28 cellular contexts compared by ENCODE assay signal in genomic region chr20:3714092-3714491, GRCh38. TPM values are rescaled to one million over a fixed set of nuclear protein-coding genes. Genes with fewer than 3 reads are reported as not detected.
DNase-seq lines count a peak whose midpoint lies in the region; ATAC-seq, FAIRE-seq and TF ChIP-seq lines count a peak whose summit lies in the region.
"Had no signal": no experiment of that assay in that cellular context is flagged by ENCODE, and none has a peak within 500 bp of the region (broad histone marks: within the 10 kb centered on the region; RNA-seq: fewer than 3 reads in every experiment).

No MANE protein-coding gene starts in this region.

- 32% methylated on average over 3 of the region's 4 CpGs for WGBS in K562 (ENCODE audit: insufficient coverage, low coverage, missing lambda C conversion rate)

- POLR2A ChIA-PET in K562 (lab: Yijun Ruan, JAX), result no interaction called here

- in situ Hi-C loops in K562 (cut with MboI), result loop anchor here (5.0 kb wide), 1 partner anchor 152 kb away; no protein-coding TSS in a partner anchor

- no peak for TF ChIP-seq EP300 in K562 (IDR thresholded peaks at IDR 0.05; ENCODE audit: low read length)

- ATAC-seq in Right ventricle myocardium inferior (peak; percentile 40), K562 (no peak), lower lobe of right lung (peak; percentile 36 to 77), upper lobe of right lung (peak; percentile 73), GM21526 (IDR thresholded peaks at IDR 0.05; ENCODE audit: low FRiP score, unreplicated experiment) (no peak)
- ATAC-seq: body of pancreas, foreskin keratinocyte, PC-3 had no signal

- H3K36me3 ChIP-seq in K562 (ENCODE audit: control insufficient read depth, insufficient read depth, low read length), result no peaks in the 10 kb centered on the region
- no peaks in the 10 kb centered on the region for H3K36me3 ChIP-seq in lower lobe of right lung
- H3K36me3 ChIP-seq in upper lobe of right lung, result no peaks in the 10 kb centered on the region
- H3K36me3 ChIP-seq: BE2C had no signal

- H4K20me1 ChIP-seq in K562 (replicated peaks; ENCODE audit: control insufficient read depth, insufficient read depth, low read length), result no peaks in the 10 kb centered on the region

- DNase-seq in Right ventricle myocardium inferior (ENCODE audit: missing footprints) (peak; percentile 66), cardiac septum (ENCODE audit: low spot score) (no peak), K562 (ENCODE audit: extremely low read depth in 1 of 4, low spot score in 3 of 4) (no peak), lower lobe of right lung (peak; percentile 49), upper lobe of right lung (no peak), DMS79 treated with DMSO at 0.1 percent for 48 hours (lab: John Stamatoyannopoulos, UW) (no peak), NCI-H128 (lab: John Stamatoyannopoulos, UW; ENCODE audit: unreplicated experiment) (no peak)
- DNase-seq: activated B cell treated with CpG ODN at 0.5 μM for 24 hours; activated CD4-positive, alpha-beta T cell treated with anti-CD3 and anti-CD28 coated beads, Interleukin-2, amount 50 U/mL, for 48 hours; activated effector memory CD4-positive, alpha-beta T cell treated with Interleukin-2 at 50 U/mL for 16 hours; BE2C; Calu3; effector memory CD4-positive, alpha-beta T cell; foreskin keratinocyte; GOT3; mammary epithelial cell; NCI-H1436 treated with DMSO at 0.1 percent for 48 hours; NCI-H774; PC-3; SIG-M5; T-helper 2 cell; trophoblast cell had no signal

- H3K9me3 ChIP-seq in K562 (replicated peaks; ENCODE audit: control insufficient read depth, insufficient read depth, low read depth, low read length) (no peaks in the 10 kb centered on the region), lower lobe of right lung (no peaks in the 10 kb centered on the region), upper lobe of right lung (no peaks in the 10 kb centered on the region)
- H3K9me3 ChIP-seq: BE2C, body of pancreas had no signal

- H3K9ac ChIP-seq in K562 (ENCODE audit: insufficient read depth in 1 of 2, low read depth in 2 of 2, low read length in 2 of 2), result no peak overlapping the region

- no TSS peak for BruUV-seq in K562 (replicated peaks; lab: Mats Ljungman, UMichigan)

- no peak overlapping the region for H2AFZ ChIP-seq in K562 (ENCODE audit: low read depth, low read length)

- no peak for TF ChIP-seq POLR2A in K562 (conservative IDR thresholded peaks at IDR 0.05)

- H3K4me1 ChIP-seq in K562 (replicated peaks in 1 of 2; ENCODE audit: control insufficient read depth in 2 of 2, insufficient read depth in 2 of 2, low read length in 2 of 2) (peaks cover 0 to 13% of the 10 kb centered on the region in 2 experiments; a peak in 3 of 5 replicates), lower lobe of right lung (peaks cover 32% of the 10 kb centered on the region), upper lobe of right lung (peaks cover 13% of the 10 kb centered on the region)
- H3K4me1 ChIP-seq: BE2C, body of pancreas, foreskin keratinocyte had no signal

- H3K27ac ChIP-seq in K562 (ENCODE audit: extremely low read depth, low read depth, low read length) (no peak overlapping the region), lower lobe of right lung (peak overlapping the region; percentile 24), upper lobe of right lung (no peak overlapping the region)
- H3K27ac ChIP-seq: body of pancreas, foreskin keratinocyte had no signal

- intact Hi-C loops in Right ventricle myocardium inferior (cut with DNase I), result no loop called here
- intact Hi-C loops in cardiac septum (cut with DNase I), result loop anchor here (5.0 to 10.0 kb wide), 2 partner anchors 53 to 351 kb away; partner anchors contain the start of gene ADISSP
- intact Hi-C loops in K562 (cut with micrococcal nuclease), result no loop called here
- intact Hi-C loops in lower lobe of right lung (cut with DNase I), result no loop called here
- intact Hi-C loops in upper lobe of right lung (cut with DNase I), result loop anchor here (5.0 kb wide), 1 partner anchor 37 kb away; no protein-coding TSS in a partner anchor

- FAIRE-seq in K562 (lab: Jason Lieb, UNC), result no peak
- FAIRE-seq: A204.1 had no signal

- no peak for TF ChIP-seq RAD21 in K562 (CRISPR knock-in tag; conservative IDR thresholded peaks at IDR 0.05 in 1 of 2, IDR thresholded peaks at IDR 0.05 in 1 of 2)

- CTCF ChIA-PET in K562 (lab: Yijun Ruan, JAX; ENCODE audit: low intra/inter-chr PET ratio), result no interaction called here

- H3K27me3 ChIP-seq in K562 (ENCODE audit: control insufficient read depth in 2 of 2, insufficient read depth in 2 of 2, low read length in 2 of 2) (no peaks in the 10 kb centered on the region), lower lobe of right lung (ENCODE audit: low read depth) (peaks cover 5% of the 10 kb centered on the region), upper lobe of right lung (no peaks in the 10 kb centered on the region)
- H3K27me3 ChIP-seq: BE2C, body of pancreas, foreskin keratinocyte had no signal

- H3K79me2 ChIP-seq in K562 (ENCODE audit: control insufficient read depth, insufficient read depth, low read length), result no peaks in the 10 kb centered on the region

- no peak overlapping the region for H3K4me3 ChIP-seq in K562
- H3K4me3 ChIP-seq in lower lobe of right lung, result no peak overlapping the region
- no peak overlapping the region for H3K4me3 ChIP-seq in upper lobe of right lung
- H3K4me3 ChIP-seq: body of pancreas had no signal

- no peaks in the 10 kb centered on the region for H3K9me1 ChIP-seq in K562 (ENCODE audit: control insufficient read depth, insufficient read depth, low read length)

- TF ChIP-seq CTCF in K562 (IDR thresholded peaks at IDR 0.05 in 2 of 3, conservative IDR thresholded peaks at IDR 0.05 in 1 of 3; ENCODE audit: insufficient read depth in 2 of 3, low read depth in 1 of 3, low read length in 3 of 3), result no peak
- no peak for TF ChIP-seq CTCF in lower lobe of right lung (IDR thresholded peaks at IDR 0.05)
- no peak for TF ChIP-seq CTCF in upper lobe of right lung (IDR thresholded peaks at IDR 0.05)

- no peak overlapping the region for H3K4me2 ChIP-seq in K562 (ENCODE audit: insufficient read depth, low read length)

RNA-seq across cellular contexts. Expression of gene SIGLEC1, which starts 1.7 kb away (rescaled TPM):
- total RNA-seq in Right ventricle myocardium inferior (9.5 TPM), cardiac septum (2.4 TPM), K562 (2014; rRNA removed) (0.05 TPM in 1 of 2 replicates, not detected in the other), K562 (2014; rRNA removed; fragmentation: Illumina TruSeq; extraction: Trizol) (not detected in 2 replicates), K562 (2015; rRNA removed; fragmentation: Illumina TruSeq; extraction: Trizol) (not detected in 2 replicates), K562 (2021) (0.04 and 0.07 TPM in 2 replicates), lower lobe of right lung (114 TPM), upper lobe of right lung (53.6 TPM)
- total RNA-seq in K562 (2011; cell fraction: chromatin; rRNA removed; ENCODE audit: low replicate concordance), result not detected in 2 replicates
- total RNA-seq in K562 (2011; cell fraction: nucleolus; rRNA removed), result not detected in 2 replicates
- total RNA-seq in K562 (2011; cell fraction: nucleoplasm; rRNA removed), result 0.07 TPM in 1 of 2 replicates, not detected in the other
- polyA plus RNA-seq in K562 (2011; rRNA removed) (not detected in 2 replicates), K562 (2014; fragmentation: Illumina TruSeq; extraction: Trizol) (not detected in 2 replicates), K562 (2014; fragmentation: Nextera tagmentation; extraction: Ambion mirVana) (not detected), K562 (2014; rRNA removed) (not detected in 2 replicates)
- under 0.01 TPM in 1 of 2 replicates, not detected in the other for polyA plus RNA-seq in K562 (2011; cell fraction: cytosol; rRNA removed)
- 0.01 TPM in 1 of 2 replicates, not detected in the other for polyA plus RNA-seq in K562 (2011; cell fraction: nucleus; rRNA removed)
- polyA plus RNA-seq in K562 (2012), result 0.01 TPM in 1 of 2 replicates, not detected in the other
- 0.04 TPM in 1 of 2 replicates, not detected in the other for polyA minus RNA-seq in K562 (2011; rRNA and poly(A)+ RNA removed)
- not detected in 2 replicates for polyA minus RNA-seq in K562 (2011; cell fraction: cytosol; rRNA and poly(A)+ RNA removed)
- not detected in 2 replicates for polyA minus RNA-seq in K562 (2011; cell fraction: nucleus; rRNA and poly(A)+ RNA removed)
- total RNA-seq: activated B cell treated with CpG ODN at 0.5 μM for 24 hours, Calu3, foreskin keratinocyte, mammary epithelial cell, PC-3 had no signal
- polyA plus RNA-seq: foreskin keratinocyte, mammary epithelial cell had no signal

RNA-seq across cellular contexts. Expression of gene HSPA12B, which starts 18.4 kb away (rescaled TPM):
- total RNA-seq in Right ventricle myocardium inferior, result 17.5 TPM
- total RNA-seq in cardiac septum, result 9.2 TPM
- 0.19 TPM in 1 of 2 replicates, not detected in the other for total RNA-seq in K562 (2011; cell fraction: chromatin; rRNA removed; ENCODE audit: low replicate concordance)
- 0.17 TPM in 1 of 2 replicates, not detected in the other for total RNA-seq in K562 (2011; cell fraction: nucleolus; rRNA removed)
- not detected in 2 replicates for total RNA-seq in K562 (2011; cell fraction: nucleoplasm; rRNA removed)
- not detected in 2 replicates for total RNA-seq in K562 (2014; rRNA removed)
- total RNA-seq in K562 (2014; rRNA removed; fragmentation: Illumina TruSeq; extraction: Trizol), result not detected in 2 replicates
- not detected in 2 replicates for total RNA-seq in K562 (2015; rRNA removed; fragmentation: Illumina TruSeq; extraction: Trizol)
- 0.07 TPM in 1 of 2 replicates, not detected in the other for total RNA-seq in K562 (2021)
- not detected in 2 replicates for polyA plus RNA-seq in K562 (2011; rRNA removed)
- polyA plus RNA-seq in K562 (2011; cell fraction: cytosol; rRNA removed), result 0.03 TPM in 1 of 2 replicates, not detected in the other
- 0.07 and 0.21 TPM in 2 replicates for polyA plus RNA-seq in K562 (2011; cell fraction: nucleus; rRNA removed)
- 0.22 and 0.62 TPM in 2 replicates for polyA plus RNA-seq in K562 (2012)
- 0.03 TPM in 1 of 2 replicates, not detected in the other for polyA plus RNA-seq in K562 (2014; fragmentation: Illumina TruSeq; extraction: Trizol)
- polyA plus RNA-seq in K562 (2014; fragmentation: Nextera tagmentation; extraction: Ambion mirVana), result not detected
- not detected in 2 replicates for polyA plus RNA-seq in K562 (2014; rRNA removed)
- 0.06 TPM in 1 of 2 replicates, not detected in the other for polyA minus RNA-seq in K562 (2011; rRNA and poly(A)+ RNA removed)
- not detected in 2 replicates for polyA minus RNA-seq in K562 (2011; cell fraction: cytosol; rRNA and poly(A)+ RNA removed)
- 0.13 TPM in 1 of 2 replicates, not detected in the other for polyA minus RNA-seq in K562 (2011; cell fraction: nucleus; rRNA and poly(A)+ RNA removed)
- total RNA-seq in lower lobe of right lung, result 36.9 TPM
- 33.7 TPM for total RNA-seq in upper lobe of right lung
- total RNA-seq: activated B cell treated with CpG ODN at 0.5 μM for 24 hours, Calu3, mammary epithelial cell, myocyte, PC-3 had no signal
- polyA plus RNA-seq: mammary epithelial cell had no signal

RNA-seq across cellular contexts. Expression of gene ADAM33, which starts 32.3 kb away (rescaled TPM):
- total RNA-seq in Right ventricle myocardium inferior (13.4 TPM), cardiac septum (3.0 TPM), K562 (2014; rRNA removed) (not detected in 2 replicates), K562 (2014; rRNA removed; fragmentation: Illumina TruSeq; extraction: Trizol) (not detected in 2 replicates), K562 (2015; rRNA removed; fragmentation: Illumina TruSeq; extraction: Trizol) (not detected in 2 replicates), K562 (2021) (not detected in 2 replicates), lower lobe of right lung (11.7 TPM), upper lobe of right lung (11.0 TPM)
- 0.12 TPM in 1 of 2 replicates, not detected in the other for total RNA-seq in K562 (2011; cell fraction: chromatin; rRNA removed; ENCODE audit: low replicate concordance)
- total RNA-seq in K562 (2011; cell fraction: nucleolus; rRNA removed), result not detected in 2 replicates
- total RNA-seq in K562 (2011; cell fraction: nucleoplasm; rRNA removed), result not detected in 2 replicates
- polyA plus RNA-seq in K562 (2011; rRNA removed) (not detected in 2 replicates), K562 (2014; fragmentation: Illumina TruSeq; extraction: Trizol) (not detected in 2 replicates), K562 (2014; fragmentation: Nextera tagmentation; extraction: Ambion mirVana) (not detected), K562 (2014; rRNA removed) (not detected in 2 replicates)
- not detected in 2 replicates for polyA plus RNA-seq in K562 (2011; cell fraction: cytosol; rRNA removed)
- not detected in 2 replicates for polyA plus RNA-seq in K562 (2011; cell fraction: nucleus; rRNA removed)
- polyA plus RNA-seq in K562 (2012), result not detected in 2 replicates
- not detected in 2 replicates for polyA minus RNA-seq in K562 (2011; rRNA and poly(A)+ RNA removed)
- polyA minus RNA-seq in K562 (2011; cell fraction: cytosol; rRNA and poly(A)+ RNA removed), result not detected in 2 replicates
- polyA minus RNA-seq in K562 (2011; cell fraction: nucleus; rRNA and poly(A)+ RNA removed), result not detected in 2 replicates
- total RNA-seq: activated B cell treated with CpG ODN at 0.5 μM for 24 hours, Calu3, foreskin keratinocyte had no signal
- polyA plus RNA-seq: foreskin keratinocyte, mammary epithelial cell had no signal

RNA-seq across cellular contexts. Expression of gene GFRA4, which starts 50.9 kb away (rescaled TPM):
- total RNA-seq in Right ventricle myocardium inferior, result not detected
- not detected for total RNA-seq in cardiac septum
- total RNA-seq in K562 (2011; cell fraction: chromatin; rRNA removed; ENCODE audit: low replicate concordance), result not detected in 2 replicates
- not detected in 2 replicates for total RNA-seq in K562 (2011; cell fraction: nucleolus; rRNA removed)
- total RNA-seq in K562 (2011; cell fraction: nucleoplasm; rRNA removed), result not detected in 2 replicates
- total RNA-seq in K562 (2014; rRNA removed), result not detected in 2 replicates
- not detected in 2 replicates for total RNA-seq in K562 (2014; rRNA removed; fragmentation: Illumina TruSeq; extraction: Trizol)
- not detected in 2 replicates for total RNA-seq in K562 (2015; rRNA removed; fragmentation: Illumina TruSeq; extraction: Trizol)
- not detected in 2 replicates for total RNA-seq in K562 (2021)
- not detected in 2 replicates for polyA plus RNA-seq in K562 (2011; rRNA removed)
- polyA plus RNA-seq in K562 (2011; cell fraction: cytosol; rRNA removed), result not detected in 2 replicates
- polyA plus RNA-seq in K562 (2011; cell fraction: nucleus; rRNA removed), result not detected in 2 replicates
- not detected in 2 replicates for polyA plus RNA-seq in K562 (2012)
- polyA plus RNA-seq in K562 (2014; fragmentation: Illumina TruSeq; extraction: Trizol), result not detected in 2 replicates
- polyA plus RNA-seq in K562 (2014; fragmentation: Nextera tagmentation; extraction: Ambion mirVana), result not detected
- polyA plus RNA-seq in K562 (2014; rRNA removed), result not detected in 2 replicates
- not detected in 2 replicates for polyA minus RNA-seq in K562 (2011; rRNA and poly(A)+ RNA removed)
- not detected in 2 replicates for polyA minus RNA-seq in K562 (2011; cell fraction: cytosol; rRNA and poly(A)+ RNA removed)
- polyA minus RNA-seq in K562 (2011; cell fraction: nucleus; rRNA and poly(A)+ RNA removed), result not detected in 2 replicates
- not detected for total RNA-seq in lower lobe of right lung
- not detected for total RNA-seq in upper lobe of right lung
- total RNA-seq: activated B cell treated with CpG ODN at 0.5 μM for 24 hours, body of pancreas, Calu3, foreskin keratinocyte, mammary epithelial cell, myocyte, omental fat pad, PC-3 had no signal
- polyA plus RNA-seq: esophagus, foreskin keratinocyte, mammary epithelial cell had no signal

RNA-seq across cellular contexts. Expression of gene ADISSP, which starts 53.5 kb away (rescaled TPM):
- total RNA-seq in Right ventricle myocardium inferior (14.6 TPM), cardiac septum (9.9 TPM), K562 (2014; rRNA removed) (65.7 and 101 TPM in 2 replicates), K562 (2014; rRNA removed; fragmentation: Illumina TruSeq; extraction: Trizol) (12.2 and 16.3 TPM in 2 replicates), K562 (2015; rRNA removed; fragmentation: Illumina TruSeq; extraction: Trizol) (34.5 and 35.8 TPM in 2 replicates), K562 (2021) (70.6 and 79.9 TPM in 2 replicates), lower lobe of right lung (33.2 TPM), upper lobe of right lung (23.3 TPM)
- total RNA-seq in K562 (2011; cell fraction: chromatin; rRNA removed; ENCODE audit: low replicate concordance), result 2.9 and 14.4 TPM in 2 replicates
- total RNA-seq in K562 (2011; cell fraction: nucleolus; rRNA removed), result 19.0 and 21.1 TPM in 2 replicates
- 11.5 and 13.1 TPM in 2 replicates for total RNA-seq in K562 (2011; cell fraction: nucleoplasm; rRNA removed)
- polyA plus RNA-seq in K562 (2011; rRNA removed) (22.8 and 42.8 TPM in 2 replicates), K562 (2014; fragmentation: Illumina TruSeq; extraction: Trizol) (23.4 and 63.9 TPM in 2 replicates), K562 (2014; fragmentation: Nextera tagmentation; extraction: Ambion mirVana) (1 to 10 TPM; 1.4 to 4.9 TPM), K562 (2014; rRNA removed) (37.2 and 53.4 TPM in 2 replicates)
- 58.3 and 121 TPM in 2 replicates for polyA plus RNA-seq in K562 (2011; cell fraction: cytosol; rRNA removed)
- 36.6 TPM in 2 replicates for polyA plus RNA-seq in K562 (2011; cell fraction: nucleus; rRNA removed)
- polyA plus RNA-seq in K562 (2012), result 27.7 and 47.5 TPM in 2 replicates
- polyA minus RNA-seq in K562 (2011; rRNA and poly(A)+ RNA removed), result 11.5 and 16.8 TPM in 2 replicates
- 37.8 and 38.8 TPM in 2 replicates for polyA minus RNA-seq in K562 (2011; cell fraction: cytosol; rRNA and poly(A)+ RNA removed)
- 6.7 and 13.6 TPM in 2 replicates for polyA minus RNA-seq in K562 (2011; cell fraction: nucleus; rRNA and poly(A)+ RNA removed)

Comparison
In these comparisons a context has a peak if more than half of its experiments do, and no peak if none do; other contexts are left out.
1. DNase-seq: peak in Right ventricle myocardium inferior (single experiment) and lower lobe of right lung (single experiment); none in cardiac septum (single experiment), K562 (0 of 4), upper lobe of right lung (single experiment), DMS79 treated with DMSO at 0.1 percent for 48 hours (single experiment) and NCI-H128 (single experiment).
2. intact Hi-C loops: an anchor here in cardiac septum (5.0 to 10.0 kb wide) and upper lobe of right lung (5.0 kb wide); none called in Right ventricle myocardium inferior, K562 and lower lobe of right lung.
3. ATAC-seq: peak in Right ventricle myocardium inferior (single experiment), lower lobe of right lung (2 of 2) and upper lobe of right lung (single experiment); none in K562 (single experiment) and GM21526 (single experiment).